8 cellular contexts compared by ENCODE assay signal in genomic region chr5:159010611-159011497, GRCh38.
A peak's percentile ranks its signal among the peaks of the same experiment; 100 is the strongest.
DNase-seq lines count a peak whose midpoint lies in the region; ATAC-seq and TF ChIP-seq lines count a peak whose summit lies in the region.

No MANE protein-coding gene starts in this region.

- H3K36me3 ChIP-seq in HUES64 (ENCODE audit: insufficient read depth, low read length): no peaks in the 10 kb centered on the region
- H3K36me3 ChIP-seq in heart left ventricle: no peaks in the 10 kb centered on the region
- H3K36me3 ChIP-seq in urinary bladder (ENCODE audit: insufficient read depth): no peaks in the 10 kb centered on the region

- TF ChIP-seq CTCF in GM12865 (IDR thresholded peaks at IDR 0.05; ENCODE audit: insufficient read depth, low read depth, low read length, missing control alignments) (no peak), heart left ventricle (IDR thresholded peaks at IDR 0.05) (no peak), dorsolateral prefrontal cortex (IDR thresholded peaks at IDR 0.05 in 54 of 56, conservative IDR thresholded peaks at IDR 0.05 in 2 of 56; ENCODE audit: low read depth in 1 of 56, partially characterized antibody in 56 of 56) (no peak), omental fat pad (IDR thresholded peaks at IDR 0.05) (no peak)

- H3K27ac ChIP-seq in HUES64 (ENCODE audit: low read depth, low read length) (peak overlapping the region; percentile 20; the same call in 1 of the 2 replicates), heart left ventricle (peak overlapping the region; percentile 19 to 85 (median 76)), urinary bladder (ENCODE audit: low read depth) (peak overlapping the region; percentile 18), dorsolateral prefrontal cortex (peak overlapping the region in 18 of 59 donors; percentile 0 to 67 (median 41))

- ATAC-seq in GM21423 (IDR thresholded peaks at IDR 0.05; ENCODE audit: unreplicated experiment): peak; percentile 96
- ATAC-seq in heart left ventricle: peak; percentile 76 to 81 (median 79)
- no peak for ATAC-seq in omental fat pad (ENCODE audit: low FRiP score)

- H3K27me3 ChIP-seq in HUES64 (ENCODE audit: insufficient read depth, low read length): no peaks in the 10 kb centered on the region
- no peaks in the 10 kb centered on the region for H3K27me3 ChIP-seq in heart left ventricle
- peaks cover 0 to 60% (median 15%) of the 10 kb centered on the region in 45 donors for H3K27me3 ChIP-seq in dorsolateral prefrontal cortex

- peaks cover 13% of the 10 kb centered on the region for H3K4me1 ChIP-seq in HUES64 (ENCODE audit: insufficient read depth, low read length)
- H3K4me1 ChIP-seq in heart left ventricle: peaks cover 0 to 54% (median 28%) of the 10 kb centered on the region in 12 donors
- no peaks in the 10 kb centered on the region for H3K4me1 ChIP-seq in urinary bladder (ENCODE audit: insufficient read depth)

- DNase-seq in GM12865 (ENCODE audit: low read depth): peak; percentile 93
- DNase-seq in heart left ventricle: peak in 3 of 5 donors; percentile 49 to 57 (median 54)
- no peak for DNase-seq in dorsolateral prefrontal cortex
- no peak for DNase-seq in NCI-H82 treated with DMSO at 0.1 percent for 48 hours (lab: John Stamatoyannopoulos, UW; ENCODE audit: unreplicated experiment)
- no peak for DNase-seq in omental fat pad (ENCODE audit: low spot score)

- intact Hi-C loops in heart left ventricle (cut with DNase I) (loop anchor here in 3 of 10 donors (5.0 to 10.0 kb wide), 2 partner anchors 36 to 84 kb away; partner anchors contain the start of gene EBF1 (in 2 of the 3)), dorsolateral prefrontal cortex (cut with DNase I) (no loop called here)

- H3K9me3 ChIP-seq in HUES64 (ENCODE audit: insufficient read depth, low read depth, low read length) (no peaks in the 10 kb centered on the region), heart left ventricle (no peaks in the 10 kb centered on the region)

- 81% methylated on average over 16 of the region's 16 CpGs for WGBS in HUES64
- 18 to 25% (median 23%) methylated on average over 16 of the region's 16 CpGs for WGBS in heart left ventricle, 4 donors
- 34% methylated on average over 16 of the region's 16 CpGs for WGBS in urinary bladder

- no peak overlapping the region for H3K9ac ChIP-seq in HUES64 (ENCODE audit: low read depth, low read length)

- H3K4me3 ChIP-seq in GM12865 (ENCODE audit: low read depth, low read length) (peak overlapping the region; percentile 72), HUES64 (ENCODE audit: low read length) (no peak overlapping the region), heart left ventricle (peak overlapping the region in 10 of 12 donors; percentile 3 to 43 (median 34)), urinary bladder (ENCODE audit: low read depth, low read length) (no peak overlapping the region), dorsolateral prefrontal cortex (peak overlapping the region in 21 of 59 donors; percentile 0 to 35 (median 15))

- TF ChIP-seq POLR2A in heart left ventricle (IDR thresholded peaks at IDR 0.05): no peak

Comparison
In these comparisons a context has a peak if more than half of its experiments do, and no peak if none do; other contexts are left out.
1. DNase-seq: peak in GM12865 (single experiment) and heart left ventricle (3 of 5); none in dorsolateral prefrontal cortex (0 of 10), NCI-H82 treated with DMSO at 0.1 percent for 48 hours (single experiment) and omental fat pad (single experiment).
2. H3K4me3 ChIP-seq: peak in GM12865 (single experiment) and heart left ventricle (10 of 12); none in HUES64 (single experiment) and urinary bladder (single experiment).